8 cellular contexts compared by ENCODE assay signal in the genomic region with DNA sequence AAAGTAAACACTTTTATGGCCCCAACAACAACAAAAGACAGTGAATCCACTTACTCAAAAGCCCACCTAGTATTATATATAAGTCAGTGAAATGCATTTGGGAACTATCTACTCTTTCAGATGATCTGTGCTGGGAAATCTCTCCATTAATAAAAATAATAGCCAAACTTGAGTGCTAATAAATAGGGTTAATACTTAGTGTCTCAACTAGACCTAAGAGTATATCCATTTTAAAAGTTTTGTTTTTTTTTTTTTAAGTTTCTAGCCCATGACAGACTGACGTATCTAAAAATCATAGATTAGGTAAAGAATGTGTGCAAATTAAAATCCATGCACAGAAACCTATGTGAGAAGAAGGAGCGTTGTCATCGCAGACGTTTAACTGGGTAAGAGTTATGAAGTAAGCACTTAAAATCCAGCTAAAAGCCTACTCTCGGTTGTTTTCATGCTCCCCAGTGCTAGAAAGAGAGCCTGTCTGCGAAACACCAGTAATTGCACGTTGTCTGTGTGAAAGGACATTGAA.
DNase-seq lines count a peak whose midpoint lies in the region; ATAC-seq and TF ChIP-seq lines count a peak whose summit lies in the region.

No MANE protein-coding gene starts in this region.

- TF ChIP-seq CTCF in DND-41 (IDR thresholded peaks at IDR 0.05; ENCODE audit: borderline replicate concordance, extremely low read depth, low read length, poor library complexity, severe bottlenecking) (no peak), OCI-LY7 (conservative IDR thresholded peaks at IDR 0.05; ENCODE audit: low read length) (no peak), epithelial cell of proximal tubule (conservative IDR thresholded peaks at IDR 0.05; ENCODE audit: low read depth, low read length) (no peak), progenitor cell of endocrine pancreas (IDR thresholded peaks at IDR 0.05; ENCODE audit: unreplicated experiment) (no peak)

- no peaks in the 10 kb centered on the region for H3K79me2 ChIP-seq in DND-41 (ENCODE audit: insufficient read depth, low read length)
- H3K79me2 ChIP-seq in OCI-LY7 (ENCODE audit: insufficient read depth, low read depth, low read length) = no peaks in the 10 kb centered on the region

- H3K36me3 ChIP-seq in DND-41 (ENCODE audit: insufficient read depth, low read length) = no peaks in the 10 kb centered on the region
- H3K36me3 ChIP-seq in OCI-LY7 (ENCODE audit: insufficient read depth, low read length) = no peaks in the 10 kb centered on the region; the same call in 1 of the 2 replicates

- no peak for DNase-seq in DND-41
- no peak for DNase-seq in OCI-LY7 (ENCODE audit: low spot score)
- no peak for DNase-seq in epithelial cell of proximal tubule (ENCODE audit: low read depth)
- DNase-seq in progenitor cell of endocrine pancreas (ENCODE audit: low spot score, unreplicated experiment) = no peak
- no peak for DNase-seq in NCI-H1105 (lab: John Stamatoyannopoulos, UW)
- no peak for DNase-seq in NAMALWA (ENCODE audit: low spot score)

- CTCF ChIA-PET in OCI-LY7 (lab: Charles Lee; ENCODE audit: unreplicated experiment) = interaction anchor here (0.6 to 1.4 kb wide), 2 partner anchors 12 to 41 kb away, joined by 4 read pairs; no protein-coding TSS in a partner anchor

- H4K20me1 ChIP-seq in DND-41 (ENCODE audit: insufficient read depth, low read length) (no peaks in the 10 kb centered on the region), OCI-LY7 (ENCODE audit: insufficient read depth, low read length) (no peaks in the 10 kb centered on the region)

- ATAC-seq in DND-41 (ENCODE audit: insufficient read depth, low read depth) (no peak), HG02623 (IDR thresholded peaks at IDR 0.05; ENCODE audit: unreplicated experiment) (no peak), GM21786 (IDR thresholded peaks at IDR 0.05; ENCODE audit: unreplicated experiment) (no peak)

- H3K4me1 Mint-ChIP-seq in progenitor cell of endocrine pancreas (ENCODE audit: low read depth) = peaks cover 23% of the 10 kb centered on the region

- POLR2A ChIA-PET in OCI-LY7 (lab: Charles Lee) = interaction anchor here (0.7 to 4.1 kb wide), 15 partner anchors 8 to 204 kb away, joined by 3 to 38 read pairs (median 4); no protein-coding TSS in a partner anchor

- peak overlapping the region; percentile 96 for H3K27ac Mint-ChIP-seq in progenitor cell of endocrine pancreas

- H3K27me3 ChIP-seq in DND-41 (ENCODE audit: insufficient read depth, low read length, poor library complexity) = peaks cover 6% of the 10 kb centered on the region

- H3K9ac ChIP-seq in DND-41 (ENCODE audit: low read depth, low read length) = peak overlapping the region; percentile 48; the same call in 1 of the 2 replicates

- no peaks in the 10 kb centered on the region for H3K9me2 ChIP-seq in OCI-LY7 (ENCODE audit: insufficient read depth, low read length)

- intact Hi-C loops in OCI-LY7 (cut with micrococcal nuclease; ENCODE audit: unreplicated experiment) = no loop called here

- BruUV-seq in OCI-LY7 (replicated peaks; lab: Mats Ljungman, UMichigan) = no TSS peak

- no peaks in the 10 kb centered on the region for H3K9me3 ChIP-seq in DND-41 (ENCODE audit: insufficient read depth, low read length, severe bottlenecking)
- H3K9me3 ChIP-seq in OCI-LY7 (ENCODE audit: low read length) = no peaks in the 10 kb centered on the region

- H3K4me3 ChIP-seq in DND-41 (ENCODE audit: low read depth in 1 of 2, low read length in 2 of 2) = peak overlapping the region in 1 of 2 experiments; percentile 56; a peak in 3 of 4 replicates
- peak overlapping the region; percentile 70 for H3K4me3 ChIP-seq in OCI-LY7 (ENCODE audit: low read depth, low read length, poor library complexity, severe bottlenecking)
- peak overlapping the region; percentile 63 for H3K4me3 ChIP-seq in epithelial cell of proximal tubule (ENCODE audit: low read depth, low read length)

- H3K4me1 ChIP-seq in DND-41 (ENCODE audit: insufficient read depth, low read length) = peaks cover 14% of the 10 kb centered on the region
- peaks cover 32% of the 10 kb centered on the region for H3K4me1 ChIP-seq in OCI-LY7 (ENCODE audit: insufficient read depth, low read length, poor library complexity, severe bottlenecking)

- peak overlapping the region; percentile 79 for H3K4me3 Mint-ChIP-seq in progenitor cell of endocrine pancreas (ENCODE audit: low read depth)

- H3K36me3 Mint-ChIP-seq in progenitor cell of endocrine pancreas (ENCODE audit: insufficient read depth) = no peaks in the 10 kb centered on the region

- H3K9me3 Mint-ChIP-seq in progenitor cell of endocrine pancreas (ENCODE audit: low read depth) = no peaks in the 10 kb centered on the region

- no peak overlapping the region for H3K27ac ChIP-seq in DND-41 (ENCODE audit: low read length)
- H3K27ac ChIP-seq in OCI-LY7 (ENCODE audit: low read depth, low read length, poor library complexity, severe bottlenecking) = peak overlapping the region; percentile 76

- H3K27me3 Mint-ChIP-seq in progenitor cell of endocrine pancreas = peaks cover 15% of the 10 kb centered on the region

- peak overlapping the region; percentile 70 for H2AFZ ChIP-seq in DND-41 (ENCODE audit: low read depth, low read length)
- H2AFZ ChIP-seq in OCI-LY7 (ENCODE audit: low read length) = peak overlapping the region; percentile 95

- H3K4me2 ChIP-seq in DND-41 (ENCODE audit: insufficient read depth, low read length) (peak overlapping the region; percentile 75), OCI-LY7 (ENCODE audit: low read length) (peak overlapping the region; percentile 90)
